In the genomic region with DNA sequence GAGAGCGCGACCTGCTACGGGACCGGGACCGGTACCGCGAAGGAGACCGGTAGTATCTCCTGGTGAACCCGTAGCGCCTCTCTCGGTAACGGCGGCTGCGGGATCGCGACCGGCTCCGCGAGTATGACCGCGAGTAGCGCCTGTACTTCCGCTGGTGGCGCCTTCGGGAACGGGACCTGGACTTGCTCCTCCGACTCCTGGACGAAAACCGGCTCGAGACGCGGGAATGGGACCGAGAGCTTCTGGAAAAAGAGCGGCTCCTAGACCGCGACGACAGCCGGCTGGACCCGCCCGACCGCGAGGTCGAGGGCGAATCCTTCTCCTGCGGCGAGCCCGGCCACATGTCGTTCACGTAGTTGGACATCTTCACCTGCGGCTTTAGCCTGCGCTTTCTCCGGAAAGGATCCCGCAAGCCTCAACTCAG, we compare ENCODE assay signal across 8 cellular contexts.
DNase-seq lines count a peak whose midpoint lies in the region; ATAC-seq and TF ChIP-seq lines count a peak whose summit lies in the region.

No MANE protein-coding gene starts in this region.

- no peak for DNase-seq in AG04449 (ENCODE audit: low read depth, low spot score)
- no peak for DNase-seq in LNCaP clone FGC (ENCODE audit: low read depth)
- peak; percentile 45 for DNase-seq in activated naive CD8-positive, alpha-beta T cell treated with anti-CD3 and anti-CD28 coated beads, Interleukin-2, amount 50 U/mL, for 24 hours
- peak; percentile 24 for DNase-seq in stimulated activated CD4-positive, alpha-beta T cell treated with anti-CD3 and anti-CD28 coated beads, Interleukin-1b, Interleukin-23, amount 100 ng/mL, for 48 hours
- no peak for DNase-seq in LoVo (ENCODE audit: low spot score)
- no peak for DNase-seq in KG1 (lab: John Stamatoyannopoulos, UW)

- peaks cover 51% of the 10 kb centered on the region for H3K36me3 Mint-ChIP-seq in activated naive CD8-positive, alpha-beta T cell treated with anti-CD3 and anti-CD28 coated beads, Interleukin-2, amount 50 U/mL, for 24 hours (ENCODE audit: low read depth)

- no peaks in the 10 kb centered on the region for H3K9me3 Mint-ChIP-seq in activated naive CD8-positive, alpha-beta T cell treated with anti-CD3 and anti-CD28 coated beads, Interleukin-2, amount 50 U/mL, for 24 hours

- CTCF ChIA-PET in AG04449 (lab: Yijun Ruan, JAX), result no interaction called here

- peaks cover 3% of the 10 kb centered on the region for H3K27me3 Mint-ChIP-seq in activated naive CD8-positive, alpha-beta T cell treated with anti-CD3 and anti-CD28 coated beads, Interleukin-2, amount 50 U/mL, for 24 hours

- peak; percentile 13 for ATAC-seq in GM19324 (IDR thresholded peaks at IDR 0.05; ENCODE audit: low FRiP score, unreplicated experiment)
- ATAC-seq in activated naive CD8-positive, alpha-beta T cell treated with anti-CD3 and anti-CD28 coated beads, Interleukin-2, amount 50 U/mL, for 24 hours, result no peak

- TF ChIP-seq CTCF in AG04449 (IDR thresholded peaks at IDR 0.05; ENCODE audit: insufficient read depth, low read length, missing control alignments) (no peak), LNCaP clone FGC (IDR thresholded peaks at IDR 0.05; ENCODE audit: control insufficient read depth, extremely low read depth, insufficient read depth) (no peak)

- POLR2A ChIA-PET in AG04449 (lab: Yijun Ruan, JAX), result interaction anchor here (1.0 to 1.7 kb wide), 5 partner anchors 14 to 573 kb away, joined by 3 to 40 read pairs (median 4); a partner anchor contains a TSS

- peak overlapping the region; percentile 94 for H3K4me3 Mint-ChIP-seq in activated naive CD8-positive, alpha-beta T cell treated with anti-CD3 and anti-CD28 coated beads, Interleukin-2, amount 50 U/mL, for 24 hours

- peaks cover 56% of the 10 kb centered on the region for H3K4me1 Mint-ChIP-seq in activated naive CD8-positive, alpha-beta T cell treated with anti-CD3 and anti-CD28 coated beads, Interleukin-2, amount 50 U/mL, for 24 hours

- H3K4me3 ChIP-seq in AG04449 (ENCODE audit: low read depth, low read length) (peak overlapping the region; percentile 74), LNCaP clone FGC (ENCODE audit: low read depth, low read length) (peak overlapping the region; percentile 85), iPS-18c (ENCODE audit: insufficient read depth, low read depth, low read length) (peak overlapping the region; percentile 98)

- no peaks in the 10 kb centered on the region for H3K9me3 ChIP-seq in iPS-18c (ENCODE audit: control insufficient read depth, insufficient read depth, low read length)

- H3K27ac Mint-ChIP-seq in activated naive CD8-positive, alpha-beta T cell treated with anti-CD3 and anti-CD28 coated beads, Interleukin-2, amount 50 U/mL, for 24 hours, result peak overlapping the region; percentile 98

Comparison
In these comparisons a context has a peak if more than half of its experiments do, and no peak if none do; other contexts are left out.
1. DNase-seq: peak in activated naive CD8-positive, alpha-beta T cell treated with anti-CD3 and anti-CD28 coated beads, Interleukin-2, amount 50 U/mL, for 24 hours (single experiment) and stimulated activated CD4-positive, alpha-beta T cell treated with anti-CD3 and anti-CD28 coated beads, Interleukin-1b, Interleukin-23, amount 100 ng/mL, for 48 hours (single experiment); none in AG04449 (single experiment), LNCaP clone FGC (single experiment), LoVo (single experiment) and KG1 (single experiment).
2. Peak in every context shown above with its lines, with median percentiles within 50 percentile points of each other: H3K4me3 ChIP-seq.